In genomic region chr16:30527635-30528178, GRCh38 we compare ENCODE assay signal across 8 cellular contexts. TPM values are rescaled to one million over a fixed set of nuclear protein-coding genes. Genes with fewer than 3 reads are reported as not detected.
DNase-seq lines count a peak whose midpoint lies in the region; ATAC-seq and TF ChIP-seq lines count a peak whose summit lies in the region.

No MANE protein-coding gene starts in this region.

- peaks cover 4% of the 10 kb centered on the region for H3K36me3 Mint-ChIP-seq in activated naive CD4-positive, alpha-beta T cell treated with anti-CD3 and anti-CD28 coated beads, Interleukin-2, amount 10 ng/mL, durations not matched to agents 7 days and 5 days
- H3K36me3 Mint-ChIP-seq in mesothelial cell of epicardium, result peaks cover 9% of the 10 kb centered on the region

- 28 to 30% methylated on average over 14 of the region's 14 CpGs for WGBS in aorta, 2 donors

- TF ChIP-seq CTCF in mesothelial cell of epicardium (IDR thresholded peaks at IDR 0.05; ENCODE audit: unreplicated experiment), result no peak

- H3K4me1 ChIP-seq in aorta (ENCODE audit: control insufficient read depth in 1 of 2, insufficient read depth in 2 of 2, low read length in 2 of 2), result no peaks in the 10 kb centered on the region

- H3K27ac ChIP-seq in aorta (ENCODE audit: low read depth in 1 of 2, low read length in 2 of 2), result peak overlapping the region; percentile 22 to 53

- intact Hi-C loops in aorta (cut with DNase I), result loop anchor here in 1 of 2 donors (2.0 to 5.0 kb wide), 2 partner anchors 80 to 97 kb away; partner anchors contain the start of genes DCTPP1 and SEPHS2

- peaks cover 43% of the 10 kb centered on the region for H3K4me1 Mint-ChIP-seq in activated naive CD4-positive, alpha-beta T cell treated with anti-CD3 and anti-CD28 coated beads, Interleukin-2, amount 10 ng/mL, durations not matched to agents 7 days and 5 days
- H3K4me1 Mint-ChIP-seq in mesothelial cell of epicardium, result peaks cover 25% of the 10 kb centered on the region

- in situ Hi-C loops in T47D (cut with HindIII; ENCODE audit: low pct_unique_long_range_greater_than_20kb, low sequenced_read_pairs), result no loop called here

- no peak overlapping the region for H3K4me3 ChIP-seq in aorta (ENCODE audit: low read length in 2 of 2)

- peak overlapping the region; percentile 80 for H3K4me3 Mint-ChIP-seq in activated naive CD4-positive, alpha-beta T cell treated with anti-CD3 and anti-CD28 coated beads, Interleukin-2, amount 10 ng/mL, durations not matched to agents 7 days and 5 days
- peak overlapping the region; percentile 67 for H3K4me3 Mint-ChIP-seq in mesothelial cell of epicardium

- no peaks in the 10 kb centered on the region for H3K9me3 ChIP-seq in aorta (ENCODE audit: control insufficient read depth, low read length)

- peak overlapping the region; percentile 82 for H3K27ac Mint-ChIP-seq in activated naive CD4-positive, alpha-beta T cell treated with anti-CD3 and anti-CD28 coated beads, Interleukin-2, amount 10 ng/mL, durations not matched to agents 7 days and 5 days
- peak overlapping the region; percentile 98 for H3K27ac Mint-ChIP-seq in mesothelial cell of epicardium

- no peaks in the 10 kb centered on the region for H3K9me3 Mint-ChIP-seq in activated naive CD4-positive, alpha-beta T cell treated with anti-CD3 and anti-CD28 coated beads, Interleukin-2, amount 10 ng/mL, durations not matched to agents 7 days and 5 days
- H3K9me3 Mint-ChIP-seq in mesothelial cell of epicardium, result no peaks in the 10 kb centered on the region

- peaks cover 14% of the 10 kb centered on the region for H3K27me3 Mint-ChIP-seq in activated naive CD4-positive, alpha-beta T cell treated with anti-CD3 and anti-CD28 coated beads, Interleukin-2, amount 10 ng/mL, durations not matched to agents 7 days and 5 days
- H3K27me3 Mint-ChIP-seq in mesothelial cell of epicardium (ENCODE audit: low read depth), result no peaks in the 10 kb centered on the region

- CTCF ChIA-PET in activated naive CD4-positive, alpha-beta T cell treated with anti-CD3 and anti-CD28 coated beads, Interleukin-2, amount 10 ng/mL, durations not matched to agents 7 days and 5 days (lab: Charles Lee), result interaction anchor here (1.0 to 2.2 kb wide), 4 partner anchors 8 to 87 kb away, joined by 3 to 6 read pairs (median 4); no protein-coding TSS in a partner anchor

- H3K36me3 ChIP-seq in aorta (ENCODE audit: control insufficient read depth in 1 of 2, insufficient read depth in 2 of 2, low read length in 1 of 2), result peaks cover 0 to 4% of the 10 kb centered on the region in 2 donors

- ATAC-seq in aorta (ENCODE audit: low FRiP score) (no peak), GM19463 (IDR thresholded peaks at IDR 0.05; ENCODE audit: unreplicated experiment) (no peak), GM18520 (IDR thresholded peaks at IDR 0.05; ENCODE audit: unreplicated experiment) (no peak)

- DNase-seq in activated naive CD4-positive, alpha-beta T cell treated with anti-CD3 and anti-CD28 coated beads, Interleukin-2, amount 10 ng/mL, durations not matched to agents 7 days and 5 days, result no peak
- DNase-seq in activated naive CD4-positive, alpha-beta T cell treated with Interleukin-2 at 50 U/mL for 16 hours, result no peak
- DNase-seq in NCI-H526 treated with DMSO at 0.1 percent for 48 hours (lab: John Stamatoyannopoulos, UW) (peak; percentile 50), T47D (ENCODE audit: low read depth in 1 of 2, low spot score in 1 of 2) (peak; percentile 43 to 97), mesothelial cell of epicardium (ENCODE audit: low spot score in 2 of 2, unreplicated experiment in 2 of 2) (peak in 1 of 2 experiments; percentile 77), aorta (peak in 1 of 2 donors; percentile 65)

- H3K27me3 ChIP-seq in aorta (ENCODE audit: control insufficient read depth in 1 of 2, insufficient read depth in 2 of 2, low read length in 1 of 2), result no peaks in the 10 kb centered on the region

RNA-seq across cellular contexts. Expression of gene ZNF768, which starts 1.3 kb away (rescaled TPM):
- 41.2 to 42.2 TPM (median 41.9 TPM) in 3 replicates for total RNA-seq in mesothelial cell of epicardium
- total RNA-seq in aorta, result 10 to 100 TPM; 22.3 to 22.8 TPM
- polyA plus RNA-seq in aorta, result 10 to 100 TPM; 29.9 to 40.2 TPM

RNA-seq across cellular contexts. Expression of gene ZNF747, which starts 7.0 kb away (rescaled TPM):
- total RNA-seq in mesothelial cell of epicardium (12.4 to 16.4 TPM (median 15.2 TPM) in 3 replicates), aorta (1 to 10 TPM; 9.1 to 9.5 TPM)
- 1 to 10 TPM; 5.1 to 8.3 TPM for polyA plus RNA-seq in aorta

RNA-seq across cellular contexts. Expression of gene ZNF764, which starts 30.5 kb away (rescaled TPM):
- total RNA-seq in mesothelial cell of epicardium (16.5 to 18.2 TPM (median 17.0 TPM) in 3 replicates), aorta (1 to 10 TPM; 6.4 to 8.5 TPM)
- polyA plus RNA-seq in aorta, result 1 to 10 TPM; 1.9 to 4.6 TPM

RNA-seq across cellular contexts. Expression of gene ZNF688, which starts 43.8 kb away (rescaled TPM):
- total RNA-seq in mesothelial cell of epicardium (10.1 to 12.0 TPM (median 11.3 TPM) in 3 replicates), aorta (10 to 100 TPM in 1 of 2 donors, 1 to 10 TPM in 1; 9.0 to 12.9 TPM)
- 10 to 100 TPM; 17.4 to 20.2 TPM for polyA plus RNA-seq in aorta

RNA-seq across cellular contexts. Expression of gene ITGAL, which starts 55.2 kb away (rescaled TPM):
- 0.45 TPM in 1 of 3 replicates, not detected in the others for total RNA-seq in mesothelial cell of epicardium
- 10 to 100 TPM in 1 of 2 donors, 1 to 10 TPM in 1; 7.9 to 13.8 TPM for total RNA-seq in aorta
- polyA plus RNA-seq in aorta, result 10 to 100 TPM in 1 of 2 donors, under 1 TPM in 1; 0.77 to 14.3 TPM

Comparison
In these comparisons a context has a peak if more than half of its experiments do, and no peak if none do; other contexts are left out.
1. DNase-seq: peak in NCI-H526 treated with DMSO at 0.1 percent for 48 hours (single experiment) and T47D (2 of 2); none in activated naive CD4-positive, alpha-beta T cell treated with anti-CD3 and anti-CD28 coated beads, Interleukin-2, amount 10 ng/mL, durations not matched to agents 7 days and 5 days (single experiment) and activated naive CD4-positive, alpha-beta T cell treated with Interleukin-2 at 50 U/mL for 16 hours (single experiment).